ENCODE assay signal across 28 cellular contexts in genomic region chr18:3864669-3865298, GRCh38.
"Had no signal": no experiment of that assay in that cellular context is flagged by ENCODE, and none has a peak within 500 bp of the region (broad histone marks: within the 10 kb centered on the region; RNA-seq: fewer than 3 reads in every experiment).

No MANE protein-coding gene starts in this region.

- DNase-seq: hypothalamus; immature natural killer cell; kidney; left colon; left ventricle myocardium inferior; mesendoderm; naive B cell; natural killer cell; nucleus accumbens; pancreas; posterior cingulate gyrus; retina; right cardiac atrium; sigmoid colon; small intestine; spleen; stimulated activated CD4-positive, alpha-beta T cell treated with anti-CD3 and anti-CD28 coated beads, Interleukin-4, amount 100 ng/mL, for 24 hours; stimulated activated naive CD4-positive, alpha-beta T cell; tibial artery; trophoblast cell; upper lobe of right lung; uterus had no signal

- ATAC-seq: left colon; natural killer cell; pancreas; right cardiac atrium; stimulated activated effector memory CD8-positive, alpha-beta T cell treated with anti-CD3 and anti-CD28 coated beads, Interleukin-12 subunit alpha, Interleukin-12 subunit beta, amount 100 ng/mL, for 72 hours; upper lobe of right lung had no signal

- H3K4me1 ChIP-seq: left ventricle myocardium inferior, pancreas, prostate gland, sigmoid colon, spleen, suprapubic skin, upper lobe of right lung, uterus had no signal

- H3K4me3 ChIP-seq: left ventricle myocardium inferior, lung, pancreas, prostate gland, sigmoid colon, spleen, suprapubic skin, thoracic aorta, tibial artery, upper lobe of right lung, uterus had no signal

- H3K36me3 ChIP-seq: left ventricle myocardium inferior, pancreas, prostate gland, sigmoid colon, spleen, suprapubic skin, thoracic aorta, tibial artery, upper lobe of right lung, uterus had no signal

- FAIRE-seq: islet of Langerhans, pancreas, small intestine had no signal

- H3K9me3 ChIP-seq: left ventricle myocardium inferior, pancreas, prostate gland, sigmoid colon, spleen, suprapubic skin, thoracic aorta, tibial artery, upper lobe of right lung, uterus had no signal

- H3K27me3 ChIP-seq: pancreas, sigmoid colon, suprapubic skin, tibial artery, upper lobe of right lung, uterus had no signal

- H3K27ac ChIP-seq: left ventricle myocardium inferior, pancreas, prostate gland, sigmoid colon, spleen, suprapubic skin, thoracic aorta, tibial artery, upper lobe of right lung, uterus had no signal
